ENCODE assay signal across 39 cellular contexts in genomic region chr1:182913401-182913800, GRCh38. TPM values are rescaled to one million over a fixed set of nuclear protein-coding genes. Genes with fewer than 3 reads are reported as not detected.
"Had no signal": no experiment of that assay in that cellular context is flagged by ENCODE, and none has a peak within 500 bp of the region (broad histone marks: within the 10 kb centered on the region; RNA-seq: fewer than 3 reads in every experiment).

No MANE protein-coding gene starts in this region.

- H3K36me3 ChIP-seq: MG63 had no signal

- DNase-seq: Karpas-422, Kasumi-1, MG63, MM.1S, MV-4-11, NCI-H1048, NCI-H1092, NCI-H1092 treated with DMSO at 0.1 percent for 48 hours, NCI-H1105, NCI-H1105 treated with DMSO at 0.1 percent for 48 hours, NCI-H1417, NCI-H1417 treated with DMSO at 0.1 percent for 48 hours, NCI-H1436, NCI-H1436 treated with DMSO at 0.1 percent for 48 hours, NCI-H146, NCI-H1694, NCI-H1694 treated with DMSO at 0.1 percent for 48 hours, NCI-H187, NCI-H187 treated with DMSO at 0.1 percent for 48 hours, NCI-H1930, NCI-H2029, NCI-H2029 treated with DMSO at 0.1 percent for 48 hours, NCI-H2081, NCI-H2081 treated with DMSO at 0.1 percent for 48 hours, NCI-H2107, NCI-H2171, NCI-H2171 treated with DMSO at 0.1 percent for 48 hours, NCI-H2227 treated with DMSO at 0.1 percent for 48 hours, NCI-H226, NCI-H345, NCI-H446, NCI-H446 treated with DMSO at 0.1 percent for 48 hours, NCI-H510A, NCI-H510A treated with DMSO at 0.1 percent for 48 hours, NCI-H524 had no signal

- H3K4me3 ChIP-seq: MG63 had no signal

- H3K27me3 ChIP-seq: MG63 had no signal

RNA-seq across cellular contexts. Expression of gene SHCBP1L, which starts 39.6 kb away (rescaled TPM):
- total RNA-seq: LHCN-M2, M059J, MCF 10A, NCI-H460 had no signal
